Comparison of ENCODE assay signal across 1 cellular context in the genomic region with DNA sequence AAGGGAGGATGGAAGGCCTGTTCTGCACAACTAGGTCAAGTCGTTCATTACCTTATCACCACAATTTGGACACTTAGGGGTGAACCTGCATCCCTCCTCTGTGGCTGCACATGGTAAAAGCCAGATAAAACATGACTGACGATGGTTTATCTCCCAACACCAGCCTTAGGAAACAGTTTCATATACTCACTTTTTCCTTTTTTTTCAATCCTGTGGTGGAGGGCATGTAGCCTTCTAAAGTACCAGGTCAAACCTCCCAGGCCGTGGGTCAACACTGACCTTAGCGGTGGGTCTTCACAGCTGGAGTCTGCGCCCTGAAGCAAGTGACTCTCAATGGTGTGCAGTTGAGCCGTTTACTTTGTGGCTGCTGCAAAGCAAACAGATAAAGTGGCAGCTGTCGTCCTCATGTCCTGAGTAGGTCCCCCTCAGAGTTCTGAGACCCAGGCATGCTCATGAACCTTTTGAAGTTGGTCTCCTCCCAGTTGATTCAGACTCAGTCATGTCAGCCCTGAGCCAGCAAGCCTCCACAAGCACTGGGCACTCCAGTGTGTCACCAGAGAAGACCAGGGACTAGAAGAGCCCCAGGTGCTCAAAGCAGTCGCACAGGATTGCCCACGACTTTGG.
TF ChIP-seq lines count a peak whose summit lies in the region.

No MANE protein-coding gene starts in this region.

TF ChIP-seq in HepG2, 621 proteins besides CTCF, POLR2A, EP300 and RAD21 (continued from another document and continues in another):
- 0 out of 2 replicates have a peak, but pooled peaks have one; percentile 48 for TF ChIP-seq SMAD3 (CRISPR knock-in tag; IDR thresholded peaks at IDR 0.05)
- 0 out of 2 replicates have a peak, but pooled peaks have one; percentile 21 for TF ChIP-seq ISX (CRISPR knock-in tag; conservative IDR thresholded peaks at IDR 0.05)
- TF ChIP-seq RXRA (CRISPR knock-in tag; IDR thresholded peaks at IDR 0.05), result peak; percentile 87
- TF ChIP-seq, protein P1, sequence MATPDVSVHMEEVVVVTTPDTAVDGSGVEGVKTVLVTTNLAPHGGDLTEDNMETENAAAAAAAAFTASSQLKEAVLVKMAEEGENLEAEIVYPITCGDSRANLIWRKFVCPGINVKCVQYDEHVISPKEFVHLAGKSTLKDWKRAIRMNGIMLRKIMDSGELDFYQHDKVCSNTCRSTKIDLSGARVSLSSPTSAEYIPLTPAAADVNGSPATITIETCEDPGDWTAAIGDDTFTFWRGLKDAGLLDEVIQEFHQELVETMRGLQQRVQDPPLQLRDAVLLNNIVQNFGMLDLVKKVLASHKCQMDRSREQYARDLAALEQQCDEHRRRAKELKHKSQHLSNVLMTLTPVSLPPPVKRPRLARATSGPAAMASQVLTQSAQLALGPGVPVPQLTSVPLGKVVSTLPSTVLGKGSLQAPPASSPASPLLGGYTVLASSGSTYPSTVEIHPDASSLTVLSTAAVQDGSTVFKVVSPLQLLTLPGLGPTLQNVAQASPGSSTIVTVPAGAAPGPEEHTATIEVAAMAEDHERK (CRISPR knock-in tag; IDR thresholded peaks at IDR 0.05; ENCODE audit: low read depth), result no peak
- peak; percentile 80 for TF ChIP-seq PHF21A (CRISPR knock-in tag; IDR thresholded peaks at IDR 0.05)
- TF ChIP-seq, protein P2, sequence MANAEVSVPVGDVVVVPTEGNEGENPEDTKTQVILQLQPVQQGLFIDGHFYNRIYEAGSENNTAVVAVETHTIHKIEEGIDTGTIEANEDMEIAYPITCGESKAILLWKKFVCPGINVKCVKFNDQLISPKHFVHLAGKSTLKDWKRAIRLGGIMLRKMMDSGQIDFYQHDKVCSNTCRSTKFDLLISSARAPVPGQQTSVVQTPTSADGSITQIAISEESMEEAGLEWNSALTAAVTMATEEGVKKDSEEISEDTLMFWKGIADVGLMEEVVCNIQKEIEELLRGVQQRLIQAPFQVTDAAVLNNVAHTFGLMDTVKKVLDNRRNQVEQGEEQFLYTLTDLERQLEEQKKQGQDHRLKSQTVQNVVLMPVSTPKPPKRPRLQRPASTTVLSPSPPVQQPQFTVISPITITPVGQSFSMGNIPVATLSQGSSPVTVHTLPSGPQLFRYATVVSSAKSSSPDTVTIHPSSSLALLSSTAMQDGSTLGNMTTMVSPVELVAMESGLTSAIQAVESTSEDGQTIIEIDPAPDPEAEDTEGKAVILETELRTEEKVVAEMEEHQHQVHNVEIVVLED (CRISPR knock-in tag; IDR thresholded peaks at IDR 0.05; ENCODE audit: borderline replicate concordance), result peak; percentile 41; the same call in 1 of the 2 replicates
- TF ChIP-seq GPN1 (CRISPR knock-in tag; IDR thresholded peaks at IDR 0.05; ENCODE audit: borderline replicate concordance), result no peak
- TF ChIP-seq YEATS4 (CRISPR knock-in tag; IDR thresholded peaks at IDR 0.05; ENCODE audit: borderline replicate concordance), result peak; percentile 48; the same call in 1 of the 2 replicates
- TF ChIP-seq ZNF224 (CRISPR knock-in tag; IDR thresholded peaks at IDR 0.05), result no peak
- TF ChIP-seq, protein P3, sequence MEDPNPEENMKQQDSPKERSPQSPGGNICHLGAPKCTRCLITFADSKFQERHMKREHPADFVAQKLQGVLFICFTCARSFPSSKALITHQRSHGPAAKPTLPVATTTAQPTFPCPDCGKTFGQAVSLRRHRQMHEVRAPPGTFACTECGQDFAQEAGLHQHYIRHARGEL (CRISPR knock-in tag; IDR thresholded peaks at IDR 0.05), result no peak
- TF ChIP-seq SIX4 (CRISPR knock-in tag; IDR thresholded peaks at IDR 0.05), result no peak
- peak; percentile 95 for TF ChIP-seq SAP130 (CRISPR knock-in tag; IDR thresholded peaks at IDR 0.05; ENCODE audit: low read depth)
- TF ChIP-seq, protein P4, sequence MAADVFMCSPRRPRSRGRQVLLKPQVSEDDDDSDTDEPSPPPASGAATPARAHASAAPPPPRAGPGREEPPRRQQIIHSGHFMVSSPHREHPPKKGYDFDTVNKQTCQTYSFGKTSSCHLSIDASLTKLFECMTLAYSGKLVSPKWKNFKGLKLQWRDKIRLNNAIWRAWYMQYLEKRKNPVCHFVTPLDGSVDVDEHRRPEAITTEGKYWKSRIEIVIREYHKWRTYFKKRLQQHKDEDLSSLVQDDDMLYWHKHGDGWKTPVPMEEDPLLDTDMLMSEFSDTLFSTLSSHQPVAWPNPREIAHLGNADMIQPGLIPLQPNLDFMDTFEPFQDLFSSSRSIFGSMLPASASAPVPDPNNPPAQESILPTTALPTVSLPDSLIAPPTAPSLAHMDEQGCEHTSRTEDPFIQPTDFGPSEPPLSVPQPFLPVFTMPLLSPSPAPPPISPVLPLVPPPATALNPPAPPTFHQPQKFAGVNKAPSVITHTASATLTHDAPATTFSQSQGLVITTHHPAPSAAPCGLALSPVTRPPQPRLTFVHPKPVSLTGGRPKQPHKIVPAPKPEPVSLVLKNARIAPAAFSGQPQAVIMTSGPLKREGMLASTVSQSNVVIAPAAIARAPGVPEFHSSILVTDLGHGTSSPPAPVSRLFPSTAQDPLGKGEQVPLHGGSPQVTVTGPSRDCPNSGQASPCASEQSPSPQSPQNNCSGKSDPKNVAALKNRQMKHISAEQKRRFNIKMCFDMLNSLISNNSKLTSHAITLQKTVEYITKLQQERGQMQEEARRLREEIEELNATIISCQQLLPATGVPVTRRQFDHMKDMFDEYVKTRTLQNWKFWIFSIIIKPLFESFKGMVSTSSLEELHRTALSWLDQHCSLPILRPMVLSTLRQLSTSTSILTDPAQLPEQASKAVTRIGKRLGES (CRISPR knock-in tag; IDR thresholded peaks at IDR 0.05; ENCODE audit: borderline replicate concordance), result 0 out of 2 replicates have a peak, but pooled peaks have one; percentile 81
- no peak for TF ChIP-seq NPAS2 (CRISPR knock-in tag; IDR thresholded peaks at IDR 0.05; ENCODE audit: borderline replicate concordance)
- TF ChIP-seq HNRNPK (IDR thresholded peaks at IDR 0.05; ENCODE audit: low read depth, low read length, poor library complexity, severe bottlenecking), result no peak
- TF ChIP-seq, protein P5, sequence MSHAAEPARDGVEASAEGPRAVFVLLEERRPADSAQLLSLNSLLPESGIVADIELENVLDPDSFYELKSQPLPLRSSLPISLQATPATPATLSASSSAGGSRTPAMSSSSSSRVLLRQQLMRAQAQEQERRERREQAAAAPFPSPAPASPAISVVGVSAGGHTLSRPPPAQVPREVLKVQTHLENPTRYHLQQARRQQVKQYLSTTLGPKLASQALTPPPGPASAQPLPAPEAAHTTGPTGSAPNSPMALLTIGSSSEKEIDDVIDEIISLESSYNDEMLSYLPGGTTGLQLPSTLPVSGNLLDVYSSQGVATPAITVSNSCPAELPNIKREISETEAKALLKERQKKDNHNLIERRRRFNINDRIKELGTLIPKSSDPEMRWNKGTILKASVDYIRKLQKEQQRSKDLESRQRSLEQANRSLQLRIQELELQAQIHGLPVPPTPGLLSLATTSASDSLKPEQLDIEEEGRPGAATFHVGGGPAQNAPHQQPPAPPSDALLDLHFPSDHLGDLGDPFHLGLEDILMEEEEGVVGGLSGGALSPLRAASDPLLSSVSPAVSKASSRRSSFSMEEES (CRISPR knock-in tag; IDR thresholded peaks at IDR 0.05), result peak; percentile 64; the same call in 1 of the 2 replicates
- TF ChIP-seq SP2 (CRISPR knock-in tag; IDR thresholded peaks at IDR 0.05), result no peak
- TF ChIP-seq ZNF326 (CRISPR knock-in tag; IDR thresholded peaks at IDR 0.05; ENCODE audit: borderline replicate concordance), result no peak
- TF ChIP-seq, protein P6, sequence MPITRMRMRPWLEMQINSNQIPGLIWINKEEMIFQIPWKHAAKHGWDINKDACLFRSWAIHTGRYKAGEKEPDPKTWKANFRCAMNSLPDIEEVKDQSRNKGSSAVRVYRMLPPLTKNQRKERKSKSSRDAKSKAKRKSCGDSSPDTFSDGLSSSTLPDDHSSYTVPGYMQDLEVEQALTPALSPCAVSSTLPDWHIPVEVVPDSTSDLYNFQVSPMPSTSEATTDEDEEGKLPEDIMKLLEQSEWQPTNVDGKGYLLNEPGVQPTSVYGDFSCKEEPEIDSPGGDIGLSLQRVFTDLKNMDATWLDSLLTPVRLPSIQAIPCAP (CRISPR knock-in tag; IDR thresholded peaks at IDR 0.05; ENCODE audit: low read depth), result no peak
- TF ChIP-seq, protein P7, sequence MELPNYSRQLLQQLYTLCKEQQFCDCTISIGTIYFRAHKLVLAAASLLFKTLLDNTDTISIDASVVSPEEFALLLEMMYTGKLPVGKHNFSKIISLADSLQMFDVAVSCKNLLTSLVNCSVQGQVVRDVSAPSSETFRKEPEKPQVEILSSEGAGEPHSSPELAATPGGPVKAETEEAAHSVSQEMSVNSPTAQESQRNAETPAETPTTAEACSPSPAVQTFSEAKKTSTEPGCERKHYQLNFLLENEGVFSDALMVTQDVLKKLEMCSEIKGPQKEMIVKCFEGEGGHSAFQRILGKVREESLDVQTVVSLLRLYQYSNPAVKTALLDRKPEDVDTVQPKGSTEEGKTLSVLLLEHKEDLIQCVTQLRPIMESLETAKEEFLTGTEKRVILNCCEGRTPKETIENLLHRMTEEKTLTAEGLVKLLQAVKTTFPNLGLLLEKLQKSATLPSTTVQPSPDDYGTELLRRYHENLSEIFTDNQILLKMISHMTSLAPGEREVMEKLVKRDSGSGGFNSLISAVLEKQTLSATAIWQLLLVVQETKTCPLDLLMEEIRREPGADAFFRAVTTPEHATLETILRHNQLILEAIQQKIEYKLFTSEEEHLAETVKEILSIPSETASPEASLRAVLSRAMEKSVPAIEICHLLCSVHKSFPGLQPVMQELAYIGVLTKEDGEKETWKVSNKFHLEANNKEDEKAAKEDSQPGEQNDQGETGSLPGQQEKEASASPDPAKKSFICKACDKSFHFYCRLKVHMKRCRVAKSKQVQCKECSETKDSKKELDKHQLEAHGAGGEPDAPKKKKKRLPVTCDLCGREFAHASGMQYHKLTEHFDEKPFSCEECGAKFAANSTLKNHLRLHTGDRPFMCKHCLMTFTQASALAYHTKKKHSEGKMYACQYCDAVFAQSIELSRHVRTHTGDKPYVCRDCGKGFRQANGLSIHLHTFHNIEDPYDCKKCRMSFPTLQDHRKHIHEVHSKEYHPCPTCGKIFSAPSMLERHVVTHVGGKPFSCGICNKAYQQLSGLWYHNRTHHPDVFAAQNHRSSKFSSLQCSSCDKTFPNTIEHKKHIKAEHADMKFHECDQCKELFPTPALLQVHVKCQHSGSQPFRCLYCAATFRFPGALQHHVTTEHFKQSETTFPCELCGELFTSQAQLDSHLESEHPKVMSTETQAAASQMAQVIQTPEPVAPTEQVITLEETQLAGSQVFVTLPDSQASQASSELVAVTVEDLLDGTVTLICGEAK (IDR thresholded peaks at IDR 0.05), result no peak
- TF ChIP-seq, protein P7 (CRISPR knock-in tag; IDR thresholded peaks at IDR 0.05), result no peak
- TF ChIP-seq ZNF619 (CRISPR knock-in tag; IDR thresholded peaks at IDR 0.05), result no peak
- TF ChIP-seq, protein P8, sequence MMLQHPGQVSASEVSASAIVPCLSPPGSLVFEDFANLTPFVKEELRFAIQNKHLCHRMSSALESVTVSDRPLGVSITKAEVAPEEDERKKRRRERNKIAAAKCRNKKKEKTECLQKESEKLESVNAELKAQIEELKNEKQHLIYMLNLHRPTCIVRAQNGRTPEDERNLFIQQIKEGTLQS (CRISPR knock-in tag; IDR thresholded peaks at IDR 0.05), result no peak
- no peak for TF ChIP-seq CBX2 (IDR thresholded peaks at IDR 0.05; ENCODE audit: low read depth, low read length)
- no peak for TF ChIP-seq CBX2 (CRISPR knock-in tag; IDR thresholded peaks at IDR 0.05; ENCODE audit: low read depth)
- TF ChIP-seq, protein P9, sequence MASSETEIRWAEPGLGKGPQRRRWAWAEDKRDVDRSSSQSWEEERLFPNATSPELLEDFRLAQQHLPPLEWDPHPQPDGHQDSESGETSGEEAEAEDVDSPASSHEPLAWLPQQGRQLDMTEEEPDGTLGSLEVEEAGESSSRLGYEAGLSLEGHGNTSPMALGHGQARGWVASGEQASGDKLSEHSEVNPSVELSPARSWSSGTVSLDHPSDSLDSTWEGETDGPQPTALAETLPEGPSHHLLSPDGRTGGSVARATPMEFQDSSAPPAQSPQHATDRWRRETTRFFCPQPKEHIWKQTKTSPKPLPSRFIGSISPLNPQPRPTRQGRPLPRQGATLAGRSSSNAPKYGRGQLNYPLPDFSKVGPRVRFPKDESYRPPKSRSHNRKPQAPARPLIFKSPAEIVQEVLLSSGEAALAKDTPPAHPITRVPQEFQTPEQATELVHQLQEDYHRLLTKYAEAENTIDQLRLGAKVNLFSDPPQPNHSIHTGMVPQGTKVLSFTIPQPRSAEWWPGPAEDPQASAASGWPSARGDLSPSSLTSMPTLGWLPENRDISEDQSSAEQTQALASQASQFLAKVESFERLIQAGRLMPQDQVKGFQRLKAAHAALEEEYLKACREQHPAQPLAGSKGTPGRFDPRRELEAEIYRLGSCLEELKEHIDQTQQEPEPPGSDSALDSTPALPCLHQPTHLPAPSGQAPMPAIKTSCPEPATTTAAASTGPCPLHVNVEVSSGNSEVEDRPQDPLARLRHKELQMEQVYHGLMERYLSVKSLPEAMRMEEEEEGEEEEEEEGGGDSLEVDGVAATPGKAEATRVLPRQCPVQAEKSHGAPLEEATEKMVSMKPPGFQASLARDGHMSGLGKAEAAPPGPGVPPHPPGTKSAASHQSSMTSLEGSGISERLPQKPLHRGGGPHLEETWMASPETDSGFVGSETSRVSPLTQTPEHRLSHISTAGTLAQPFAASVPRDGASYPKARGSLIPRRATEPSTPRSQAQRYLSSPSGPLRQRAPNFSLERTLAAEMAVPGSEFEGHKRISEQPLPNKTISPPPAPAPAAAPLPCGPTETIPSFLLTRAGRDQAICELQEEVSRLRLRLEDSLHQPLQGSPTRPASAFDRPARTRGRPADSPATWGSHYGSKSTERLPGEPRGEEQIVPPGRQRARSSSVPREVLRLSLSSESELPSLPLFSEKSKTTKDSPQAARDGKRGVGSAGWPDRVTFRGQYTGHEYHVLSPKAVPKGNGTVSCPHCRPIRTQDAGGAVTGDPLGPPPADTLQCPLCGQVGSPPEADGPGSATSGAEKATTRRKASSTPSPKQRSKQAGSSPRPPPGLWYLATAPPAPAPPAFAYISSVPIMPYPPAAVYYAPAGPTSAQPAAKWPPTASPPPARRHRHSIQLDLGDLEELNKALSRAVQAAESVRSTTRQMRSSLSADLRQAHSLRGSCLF (CRISPR knock-in tag; IDR thresholded peaks at IDR 0.05; ENCODE audit: borderline replicate concordance), result no peak
